ENCODE assay signal across 21 cellular contexts in genomic region chr2:56313541-56313940, GRCh38.
A peak's percentile ranks its signal among the peaks of the same experiment; 100 is the strongest.
DNase-seq lines count a peak whose midpoint lies in the region; ATAC-seq and TF ChIP-seq lines count a peak whose summit lies in the region.
"Had no signal": no experiment of that assay in that cellular context is flagged by ENCODE, and none has a peak within 500 bp of the region (broad histone marks: within the 10 kb centered on the region; RNA-seq: fewer than 3 reads in every experiment).

No MANE protein-coding gene starts in this region.

- TF ChIP-seq CTCF in psoas muscle (IDR thresholded peaks at IDR 0.05), result no peak
- TF ChIP-seq CTCF in GM20000 (IDR thresholded peaks at IDR 0.05; ENCODE audit: extremely low read depth, missing control alignments), result no peak

- POLR2A ChIA-PET in activated CD4-positive, alpha-beta T cell treated with anti-CD3 and anti-CD28 coated beads, Interleukin-2, amount 10 ng/mL, durations not matched to agents 7 days and 5 days (lab: Charles Lee), result no interaction called here

- DNase-seq in NCI-H1417 (lab: John Stamatoyannopoulos, UW), result peak in 2 of 3 experiments; percentile 23 to 68
- no peak for DNase-seq in NCI-H1417 treated with DMSO at 0.1 percent for 48 hours (lab: John Stamatoyannopoulos, UW)
- no peak for DNase-seq in psoas muscle
- no peak for DNase-seq in activated CD4-positive, alpha-beta T cell treated with anti-CD3 and anti-CD28 coated beads, Interleukin-2, amount 10 ng/mL, durations not matched to agents 7 days and 5 days
- DNase-seq in GM20000 (ENCODE audit: low spot score), result no peak
- DNase-seq: activated CD4-positive, alpha-beta T cell treated with anti-CD3 and anti-CD28 coated beads for 4 hours; cerebellar nuclear complex; effector memory CD4-positive, alpha-beta T cell; esophagus squamous epithelium; GF-D8; NCI-H187 treated with DMSO at 0.1 percent for 48 hours; NCI-H510A; stimulated activated CD4-positive, alpha-beta T cell treated with anti-CD3 and anti-CD28 coated beads, Interleukin-12 subunit alpha, Interleukin-12 subunit beta, amount 100 ng/mL, for 4 hours; stimulated activated CD8-positive, alpha-beta memory T cell treated with anti-CD3 and anti-CD28 coated beads, Interleukin-4, amount 100 ng/mL, for 48 hours had no signal

- H3K4me3 ChIP-seq in psoas muscle, result no peak overlapping the region
- H3K4me3 ChIP-seq: BLaER1 treated with 17β-estradiol and CSF1 and Interleukin-3, amounts not matched to agents 10 nM and 100 nM; esophagus squamous epithelium; prostate gland had no signal

- H3K36me3 ChIP-seq in psoas muscle (ENCODE audit: insufficient read depth in 1 of 2, low read depth in 1 of 2), result no peaks in the 10 kb centered on the region
- H3K36me3 ChIP-seq: BLaER1 treated with 17β-estradiol and CSF1 and Interleukin-3, amounts not matched to agents 10 nM and 100 nM; esophagus squamous epithelium; prostate gland had no signal

- CTCF ChIA-PET in activated CD4-positive, alpha-beta T cell treated with anti-CD3 and anti-CD28 coated beads, Interleukin-2, amount 10 ng/mL, durations not matched to agents 7 days and 5 days (lab: Charles Lee), result no interaction called here

- H3K36me3 Mint-ChIP-seq in activated CD4-positive, alpha-beta T cell treated with anti-CD3 and anti-CD28 coated beads, Interleukin-2, amount 10 ng/mL, durations not matched to agents 7 days and 5 days (ENCODE audit: low read depth), result no peaks in the 10 kb centered on the region
- H3K36me3 Mint-ChIP-seq: activated naive CD4-positive, alpha-beta T cell treated with anti-CD3 and anti-CD28 coated beads, Interleukin-2, amount 50 U/mL, for 72 hours had no signal

- H3K27me3 ChIP-seq in psoas muscle (ENCODE audit: insufficient read depth in 3 of 3, low read length in 2 of 3), result no peaks in the 10 kb centered on the region
- H3K27me3 ChIP-seq: BLaER1 treated with 17β-estradiol and CSF1 and Interleukin-3, amounts not matched to agents 10 nM and 100 nM; esophagus squamous epithelium had no signal

- H3K27ac Mint-ChIP-seq in activated CD4-positive, alpha-beta T cell treated with anti-CD3 and anti-CD28 coated beads, Interleukin-2, amount 10 ng/mL, durations not matched to agents 7 days and 5 days, result no peak overlapping the region
- H3K27ac Mint-ChIP-seq: activated naive CD4-positive, alpha-beta T cell treated with anti-CD3 and anti-CD28 coated beads, Interleukin-2, amount 50 U/mL, for 72 hours had no signal

- no peaks in the 10 kb centered on the region for H3K9me3 ChIP-seq in psoas muscle
- H3K9me3 ChIP-seq: BLaER1 treated with 17β-estradiol and CSF1 and Interleukin-3, amounts not matched to agents 10 nM and 100 nM; esophagus squamous epithelium; prostate gland had no signal

- H3K4me1 Mint-ChIP-seq in activated CD4-positive, alpha-beta T cell treated with anti-CD3 and anti-CD28 coated beads, Interleukin-2, amount 10 ng/mL, durations not matched to agents 7 days and 5 days, result no peaks in the 10 kb centered on the region
- H3K4me1 Mint-ChIP-seq: neural crest cell had no signal

- H3K9me3 Mint-ChIP-seq in activated CD4-positive, alpha-beta T cell treated with anti-CD3 and anti-CD28 coated beads, Interleukin-2, amount 10 ng/mL, durations not matched to agents 7 days and 5 days, result no peaks in the 10 kb centered on the region
- H3K9me3 Mint-ChIP-seq: neural crest cell had no signal

- 10 to 26% (median 16%) methylated on average over 1 of the region's 1 CpG for WGBS in psoas muscle, 3 donors

- peak; percentile 27 for ATAC-seq in GM19468 (IDR thresholded peaks at IDR 0.05; ENCODE audit: extremely low read depth, unreplicated experiment)
- ATAC-seq in psoas muscle, result no peak
- no peak for ATAC-seq in GM21576 (IDR thresholded peaks at IDR 0.05; ENCODE audit: unreplicated experiment)
- ATAC-seq: activated naive CD4-positive, alpha-beta T cell treated with anti-CD3 and anti-CD28 coated beads, Interleukin-2, amount 50 U/mL, for 72 hours had no signal

- no peaks in the 10 kb centered on the region for H3K27me3 Mint-ChIP-seq in activated CD4-positive, alpha-beta T cell treated with anti-CD3 and anti-CD28 coated beads, Interleukin-2, amount 10 ng/mL, durations not matched to agents 7 days and 5 days

- peaks cover 4% of the 10 kb centered on the region for H3K4me1 ChIP-seq in psoas muscle
- H3K4me1 ChIP-seq: esophagus squamous epithelium, prostate gland had no signal

- intact Hi-C loops in psoas muscle (cut with DNase I), result no loop called here

- H3K27ac ChIP-seq in cingulate gyrus (ENCODE audit: low read depth, low read length), result peak overlapping the region; percentile 12
- peak overlapping the region; percentile 21 for H3K27ac ChIP-seq in psoas muscle
- H3K27ac ChIP-seq: BLaER1 treated with 17β-estradiol and CSF1 and Interleukin-3, amounts not matched to agents 10 nM and 100 nM; esophagus squamous epithelium; prostate gland had no signal

- no peak overlapping the region for H3K4me3 Mint-ChIP-seq in activated CD4-positive, alpha-beta T cell treated with anti-CD3 and anti-CD28 coated beads, Interleukin-2, amount 10 ng/mL, durations not matched to agents 7 days and 5 days
- H3K4me3 Mint-ChIP-seq: neural crest cell had no signal

Comparison
In these comparisons a context has a peak if more than half of its experiments do, and no peak if none do; other contexts are left out.
1. DNase-seq: peak in NCI-H1417 (2 of 3); none in NCI-H1417 treated with DMSO at 0.1 percent for 48 hours (single experiment), psoas muscle (0 of 2), activated CD4-positive, alpha-beta T cell treated with anti-CD3 and anti-CD28 coated beads, Interleukin-2, amount 10 ng/mL, durations not matched to agents 7 days and 5 days (single experiment) and GM20000 (single experiment).